Comparison of ENCODE assay signal across 8 cellular contexts in genomic region chr9:96137666-96138429, GRCh38.
DNase-seq lines count a peak whose midpoint lies in the region; ATAC-seq, FAIRE-seq and TF ChIP-seq lines count a peak whose summit lies in the region.

No MANE protein-coding gene starts in this region.

- DNase-seq in amniotic epithelial cell (ENCODE audit: low read depth) (peak; percentile 12), pancreas (no peak), HUDEP-2 (lab: John Stamatoyannopoulos, UW; ENCODE audit: unreplicated experiment in 76 of 76) (no peak), medulla oblongata (ENCODE audit: extremely low spot score) (no peak)
- no peak for DNase-seq in activated CD8-positive, alpha-beta memory T cell treated with anti-CD3 and anti-CD28 coated beads, Interleukin-2, amount 50 U/mL, for 48 hours
- no peak for DNase-seq in activated effector memory CD4-positive, alpha-beta T cell treated with anti-CD3 and anti-CD28 coated beads, Interleukin-2, amount 50 U/mL, for 16 hours

- H3K27me3 ChIP-seq in pancreas: no peaks in the 10 kb centered on the region

- no peak overlapping the region for H3K4me3 ChIP-seq in pancreas

- WGBS in pancreas, 2 donors: 71 to 76% methylated on average over 6 of the region's 6 CpGs

- no peak for TF ChIP-seq CTCF in pancreas (IDR thresholded peaks at IDR 0.05)

- H3K4me1 ChIP-seq in pancreas: no peaks in the 10 kb centered on the region

- H3K9me3 ChIP-seq in pancreas: no peaks in the 10 kb centered on the region

- no peak for FAIRE-seq in pancreas (lab: Jason Lieb, UNC)

- intact Hi-C loops in pancreas (cut with DNase I): no loop called here

- ATAC-seq in GM18519 (IDR thresholded peaks at IDR 0.05; ENCODE audit: low FRiP score, unreplicated experiment) (peak; percentile 16), HG02840 (IDR thresholded peaks at IDR 0.05; ENCODE audit: low FRiP score, unreplicated experiment) (peak; percentile 24), pancreas (peak in 1 of 4 donors; percentile 33)

- H3K27ac ChIP-seq in pancreas: peak overlapping the region in 3 of 4 donors; percentile 25 to 54 (median 50)

- H3K36me3 ChIP-seq in pancreas: no peaks in the 10 kb centered on the region
